In the genomic region with DNA sequence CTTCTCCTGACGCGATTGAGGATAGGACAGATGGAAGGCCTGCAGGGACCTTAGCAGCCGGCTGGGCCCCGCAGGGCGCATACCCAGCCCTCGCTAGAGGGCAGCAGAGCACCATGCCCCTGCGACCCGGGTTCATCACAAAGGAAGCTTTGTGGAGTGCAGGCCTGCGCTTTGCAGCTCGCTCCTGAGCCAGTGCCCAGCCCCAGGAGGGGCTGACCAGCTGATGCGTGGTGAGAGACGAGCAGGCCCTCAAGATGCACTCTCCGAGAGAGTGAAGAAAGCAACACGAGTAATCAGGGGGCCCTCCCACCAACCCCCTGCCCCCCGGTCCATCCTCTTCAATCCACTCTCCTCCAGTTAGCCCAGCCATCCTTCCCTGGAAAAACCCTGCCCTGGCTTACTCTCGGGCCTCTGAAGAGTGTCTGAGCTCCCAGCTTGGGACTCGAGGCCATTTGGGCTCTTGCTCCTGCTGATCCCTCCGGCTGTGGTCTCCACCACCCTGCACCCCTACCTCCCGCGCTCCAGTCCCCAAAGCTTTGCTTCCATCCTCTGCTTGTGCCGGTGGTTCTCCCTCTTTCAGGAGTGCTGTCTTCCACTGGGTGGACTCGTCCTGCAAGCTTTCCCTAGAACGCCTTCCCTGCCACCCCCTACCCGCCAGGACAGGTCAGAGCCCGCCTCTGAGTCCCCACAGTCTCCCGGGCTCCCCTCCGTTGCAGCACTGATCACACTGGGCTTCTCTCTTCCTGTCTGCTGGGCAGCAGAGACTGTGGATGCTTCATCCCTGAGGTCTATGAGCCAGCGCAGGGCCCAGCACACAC, we compare ENCODE assay signal across 8 cellular contexts. TPM values are rescaled to one million over a fixed set of nuclear protein-coding genes. Genes with fewer than 3 reads are reported as not detected.
DNase-seq lines count a peak whose midpoint lies in the region; ATAC-seq and TF ChIP-seq lines count a peak whose summit lies in the region.

No MANE protein-coding gene starts in this region.

- peak; percentile 75 for ATAC-seq in HG02885 (IDR thresholded peaks at IDR 0.05; ENCODE audit: poor library complexity, unreplicated experiment)
- peak; percentile 96 for ATAC-seq in activated CD8-positive, alpha-beta T cell treated with anti-CD3 and anti-CD28 coated beads, Interleukin-2, amount 10 ng/mL, durations not matched to agents 7 days and 5 days

- no peaks in the 10 kb centered on the region for H3K36me3 Mint-ChIP-seq in activated CD8-positive, alpha-beta T cell treated with anti-CD3 and anti-CD28 coated beads, Interleukin-2, amount 10 ng/mL, durations not matched to agents 7 days and 5 days (ENCODE audit: low read depth)

- peaks cover 9% of the 10 kb centered on the region; the same call in 1 of the 2 replicates for H3K27me3 ChIP-seq in DOHH2 (ENCODE audit: control insufficient read depth, low read length)

- peak; percentile 90 for TF ChIP-seq CTCF in DOHH2 (IDR thresholded peaks at IDR 0.05; ENCODE audit: low read depth, low read length, poor library complexity, severe bottlenecking)
- peak; percentile 98 for TF ChIP-seq CTCF in epithelial cell of proximal tubule (conservative IDR thresholded peaks at IDR 0.05; ENCODE audit: low read depth, low read length)

- no peak overlapping the region for H3K4me2 ChIP-seq in DOHH2 (ENCODE audit: low read length)

- no peaks in the 10 kb centered on the region for H3K9me3 Mint-ChIP-seq in activated CD8-positive, alpha-beta T cell treated with anti-CD3 and anti-CD28 coated beads, Interleukin-2, amount 10 ng/mL, durations not matched to agents 7 days and 5 days (ENCODE audit: insufficient read depth)

- H3K4me3 ChIP-seq in DOHH2 (ENCODE audit: low read length) (no peak overlapping the region), epithelial cell of proximal tubule (ENCODE audit: low read depth, low read length) (no peak overlapping the region)

- H3K4me3 Mint-ChIP-seq in activated CD8-positive, alpha-beta T cell treated with anti-CD3 and anti-CD28 coated beads, Interleukin-2, amount 10 ng/mL, durations not matched to agents 7 days and 5 days: no peak overlapping the region

- DNase-seq in NCI-H526 treated with DMSO at 0.1 percent for 48 hours (lab: John Stamatoyannopoulos, UW) (peak; percentile 62), epithelial cell of proximal tubule (ENCODE audit: low read depth) (no peak), midbrain (lab: John Stamatoyannopoulos, UW) (peak; percentile 91), NCI-H187 treated with DMSO at 0.1 percent for 48 hours (lab: John Stamatoyannopoulos, UW) (no peak)
- DNase-seq in activated CD8-positive, alpha-beta T cell treated with anti-CD3 and anti-CD28 coated beads, Interleukin-2, amount 10 ng/mL, durations not matched to agents 7 days and 5 days: peak; percentile 75
- DNase-seq in stimulated activated CD8-positive, alpha-beta memory T cell treated with anti-CD3 and anti-CD28 coated beads, Interleukin-7, amount 100 ng/mL, for 24 hours (ENCODE audit: low read depth): peak; percentile 30

- POLR2A ChIA-PET in activated CD8-positive, alpha-beta T cell treated with anti-CD3 and anti-CD28 coated beads, Interleukin-2, amount 10 ng/mL, durations not matched to agents 7 days and 5 days (lab: Charles Lee): no interaction called here

- no peaks in the 10 kb centered on the region for H3K4me1 ChIP-seq in DOHH2 (ENCODE audit: control insufficient read depth, low read length)

- no peak overlapping the region for H3K27ac Mint-ChIP-seq in activated CD8-positive, alpha-beta T cell treated with anti-CD3 and anti-CD28 coated beads, Interleukin-2, amount 10 ng/mL, durations not matched to agents 7 days and 5 days

- no peaks in the 10 kb centered on the region for H3K4me1 Mint-ChIP-seq in activated CD8-positive, alpha-beta T cell treated with anti-CD3 and anti-CD28 coated beads, Interleukin-2, amount 10 ng/mL, durations not matched to agents 7 days and 5 days (ENCODE audit: low read depth)

- H3K79me2 ChIP-seq in DOHH2 (ENCODE audit: control insufficient read depth, low read length): no peaks in the 10 kb centered on the region

- no peak overlapping the region for H3K27ac ChIP-seq in DOHH2 (ENCODE audit: low read depth, low read length)

- H3F3A ChIP-seq in DOHH2 (ENCODE audit: control insufficient read depth, insufficient read depth): no peaks in the 10 kb centered on the region

- no peaks in the 10 kb centered on the region for H3K9me3 ChIP-seq in DOHH2 (ENCODE audit: control insufficient read depth, insufficient read depth, low read length)

- H3K27me3 Mint-ChIP-seq in activated CD8-positive, alpha-beta T cell treated with anti-CD3 and anti-CD28 coated beads, Interleukin-2, amount 10 ng/mL, durations not matched to agents 7 days and 5 days (ENCODE audit: low read depth): peaks cover 20% of the 10 kb centered on the region

- CTCF ChIA-PET in activated CD8-positive, alpha-beta T cell treated with anti-CD3 and anti-CD28 coated beads, Interleukin-2, amount 10 ng/mL, durations not matched to agents 7 days and 5 days (lab: Charles Lee): interaction anchor here (0.5 to 5.6 kb wide), 28 partner anchors 8 to 191 kb away, joined by 3 to 65 read pairs (median 4); a partner anchor contains a TSS

- H4K20me1 ChIP-seq in DOHH2 (ENCODE audit: control insufficient read depth, insufficient read depth, low read depth, low read length): no peaks in the 10 kb centered on the region

- no peaks in the 10 kb centered on the region for H3K9me2 ChIP-seq in DOHH2 (replicated peaks; ENCODE audit: control insufficient read depth, low read length)

- no peaks in the 10 kb centered on the region for H3K36me3 ChIP-seq in DOHH2 (ENCODE audit: control insufficient read depth, low read length)

RNA-seq across cellular contexts. Expression of a gene that starts 9.1 kb away (rescaled TPM):
- total RNA-seq in activated CD8-positive, alpha-beta T cell treated with anti-CD3 and anti-CD28 coated beads, Interleukin-2, amount 10 ng/mL, durations not matched to agents 7 days and 5 days: not detected
- total RNA-seq in epithelial cell of proximal tubule: 13.5 and 39.3 TPM in 2 replicates

RNA-seq across cellular contexts. Expression of a gene that starts 30.1 kb away (rescaled TPM):
- not detected for total RNA-seq in activated CD8-positive, alpha-beta T cell treated with anti-CD3 and anti-CD28 coated beads, Interleukin-2, amount 10 ng/mL, durations not matched to agents 7 days and 5 days
- not detected in 2 replicates for total RNA-seq in epithelial cell of proximal tubule

RNA-seq across cellular contexts. Expression of a gene that starts 47.1 kb away (rescaled TPM):
- under 1 TPM; 0.47 to 0.99 TPM for total RNA-seq in activated CD8-positive, alpha-beta T cell treated with anti-CD3 and anti-CD28 coated beads, Interleukin-2, amount 10 ng/mL, durations not matched to agents 7 days and 5 days
- 8.5 and 9.1 TPM in 2 replicates for total RNA-seq in epithelial cell of proximal tubule

Comparison
In these comparisons a context has a peak if more than half of its experiments do, and no peak if none do; other contexts are left out.
1. DNase-seq: peak in NCI-H526 treated with DMSO at 0.1 percent for 48 hours (single experiment), activated CD8-positive, alpha-beta T cell treated with anti-CD3 and anti-CD28 coated beads, Interleukin-2, amount 10 ng/mL, durations not matched to agents 7 days and 5 days (single experiment), midbrain (single experiment) and stimulated activated CD8-positive, alpha-beta memory T cell treated with anti-CD3 and anti-CD28 coated beads, Interleukin-7, amount 100 ng/mL, for 24 hours (single experiment); none in epithelial cell of proximal tubule (single experiment) and NCI-H187 treated with DMSO at 0.1 percent for 48 hours (single experiment).
2. RNA of a gene that starts 9.1 kb away (total RNA-seq): 13.5 to 39.3 TPM in epithelial cell of proximal tubule; not detected in activated CD8-positive, alpha-beta T cell treated with anti-CD3 and anti-CD28 coated beads, Interleukin-2, amount 10 ng/mL, durations not matched to agents 7 days and 5 days; every median in the first group is over 10 times any median in the second.